1 cellular context compared by ENCODE assay signal in genomic region chr19:52048604-52049493, GRCh38.
TF ChIP-seq lines count a peak whose summit lies in the region.

ZNF432 (minus strand) TSS chr19:52048838; CDS start chr19:52046868, 1,970 bp downstream.

TF ChIP-seq in HepG2, 621 proteins besides CTCF, POLR2A, EP300 and RAD21 (continued from another document and continues in another):
- TF ChIP-seq POGK (CRISPR knock-in tag; conservative IDR thresholded peaks at IDR 0.05) (peak; percentile 63; the same call in 1 of the 2 replicates), ZNF546 (CRISPR knock-in tag; conservative IDR thresholded peaks at IDR 0.05) (no peak), ZNF597 (CRISPR knock-in tag; IDR thresholded peaks at IDR 0.05) (no peak), ZNF350 (CRISPR knock-in tag; IDR thresholded peaks at IDR 0.05; ENCODE audit: borderline replicate concordance, low read depth) (peak; percentile 83; the same call in 1 of the 2 replicates), FOXM1 (CRISPR knock-in tag; IDR thresholded peaks at IDR 0.05) (no peak), CENPT (CRISPR knock-in tag; IDR thresholded peaks at IDR 0.05; ENCODE audit: low read depth) (no peak), ZNF510 (CRISPR knock-in tag; IDR thresholded peaks at IDR 0.05; ENCODE audit: low read depth) (0 out of 2 replicates have a peak, but pooled peaks have one; percentile 58), ZNF841 (CRISPR knock-in tag; IDR thresholded peaks at IDR 0.05; ENCODE audit: borderline replicate concordance) (no peak), IRF1 (CRISPR knock-in tag; IDR thresholded peaks at IDR 0.05; ENCODE audit: low read depth) (no peak), ZNF280B (CRISPR knock-in tag; IDR thresholded peaks at IDR 0.05; ENCODE audit: borderline replicate concordance) (0 out of 2 replicates have a peak, but pooled peaks have one; percentile 28), ARID2 (CRISPR knock-in tag; IDR thresholded peaks at IDR 0.05; ENCODE audit: borderline replicate concordance) (no peak), ZNF850 (CRISPR knock-in tag; conservative IDR thresholded peaks at IDR 0.05) (no peak), ETV6 (CRISPR knock-in tag; conservative IDR thresholded peaks at IDR 0.05) (peak; percentile 74; the same call in 1 of the 2 replicates), BRCA1 (CRISPR knock-in tag; IDR thresholded peaks at IDR 0.05) (no peak; the same call in none of the 2 replicates), PAWR (CRISPR knock-in tag; IDR thresholded peaks at IDR 0.05; ENCODE audit: borderline replicate concordance) (no peak), ZNF234 (CRISPR knock-in tag; conservative IDR thresholded peaks at IDR 0.05) (no peak), HMGA1 (CRISPR knock-in tag; conservative IDR thresholded peaks at IDR 0.05) (no peak), FLYWCH1 (CRISPR knock-in tag; IDR thresholded peaks at IDR 0.05) (no peak), GATAD1 (CRISPR knock-in tag; IDR thresholded peaks at IDR 0.05) (peak; percentile 70), MIER2 (CRISPR knock-in tag; IDR thresholded peaks at IDR 0.05) (peak; percentile 54; the same call in 1 of the 2 replicates), WIZ (CRISPR knock-in tag; IDR thresholded peaks at IDR 0.05) (no peak), ZBTB34 (CRISPR knock-in tag; IDR thresholded peaks at IDR 0.05) (no peak), SIX4 (CRISPR knock-in tag; IDR thresholded peaks at IDR 0.05) (peak; percentile 11; the same call in 1 of the 2 replicates), ZFX (CRISPR knock-in tag; IDR thresholded peaks at IDR 0.05; ENCODE audit: low read depth) (peak; percentile 98), ZNF225 (CRISPR knock-in tag; IDR thresholded peaks at IDR 0.05) (0 out of 2 replicates have a peak, but pooled peaks have one; percentile 46), ZBTB7B (CRISPR knock-in tag; IDR thresholded peaks at IDR 0.05) (no peak), GMEB2 (CRISPR knock-in tag; IDR thresholded peaks at IDR 0.05; ENCODE audit: low read depth) (peak; percentile 82), ZNF646 (CRISPR knock-in tag; IDR thresholded peaks at IDR 0.05) (no peak), HDAC2 (CRISPR knock-in tag; IDR thresholded peaks at IDR 0.05) (peak; percentile 53; the same call in 1 of the 2 replicates), POGZ (CRISPR knock-in tag; IDR thresholded peaks at IDR 0.05) (peak; percentile 56; the same call in 1 of the 2 replicates), HNRNPUL1 (IDR thresholded peaks at IDR 0.05; ENCODE audit: low read depth, low read length) (no peak), ZFP91 (CRISPR knock-in tag; IDR thresholded peaks at IDR 0.05; ENCODE audit: borderline replicate concordance) (peak; percentile 58; the same call in 1 of the 2 replicates), CEBPG (CRISPR knock-in tag; IDR thresholded peaks at IDR 0.05) (no peak), ZC3H13 (CRISPR knock-in tag; IDR thresholded peaks at IDR 0.05) (peak; percentile 52; the same call in 1 of the 2 replicates), ZBTB44 (CRISPR knock-in tag; IDR thresholded peaks at IDR 0.05) (no peak), TARDBP (CRISPR knock-in tag; IDR thresholded peaks at IDR 0.05) (peak; percentile 28; the same call in 1 of the 2 replicates), PAF1 (CRISPR knock-in tag; IDR thresholded peaks at IDR 0.05) (no peak), FOSL1 (CRISPR knock-in tag; IDR thresholded peaks at IDR 0.05; ENCODE audit: borderline replicate concordance) (no peak), ZBTB49 (CRISPR knock-in tag; IDR thresholded peaks at IDR 0.05; ENCODE audit: borderline replicate concordance) (no peak), ZBTB20 (CRISPR knock-in tag; IDR thresholded peaks at IDR 0.05; ENCODE audit: borderline replicate concordance, low read depth) (no peak; the same call in 1 of the 2 replicates), MED8 (CRISPR knock-in tag; IDR thresholded peaks at IDR 0.05; ENCODE audit: insufficient replicate concordance) (peak; percentile 14)
